In genomic region chr17:41315814-41316430, GRCh38 we compare ENCODE assay signal across 20 cellular contexts. TPM values are rescaled to one million over a fixed set of nuclear protein-coding genes. Genes with fewer than 3 reads are reported as not detected.
DNase-seq lines count a peak whose midpoint lies in the region; ATAC-seq, FAIRE-seq and TF ChIP-seq lines count a peak whose summit lies in the region.
"Had no signal": no experiment of that assay in that cellular context is flagged by ENCODE, and none has a peak within 500 bp of the region (broad histone marks: within the 10 kb centered on the region; RNA-seq: fewer than 3 reads in every experiment).

No MANE protein-coding gene starts in this region.

- no peak overlapping the region for H3K4me2 ChIP-seq in H1 (ENCODE audit: insufficient read depth in 1 of 2, low read depth in 2 of 2, low read length in 2 of 2)
- peak overlapping the region; percentile 28 for H3K4me2 ChIP-seq in osteoblast (ENCODE audit: insufficient read depth, low read length)
- no peak overlapping the region for H3K4me2 ChIP-seq in smooth muscle cell

- H3K4ac ChIP-seq in H1 (replicated peaks; ENCODE audit: insufficient read length, low read depth, low read length) = no peak overlapping the region

- CTCF ChIA-PET in H1 (lab: Charles Lee; ENCODE audit: partially characterized antibody) = interaction anchor here (2.7 kb wide), 1 partner anchor 13 kb away, joined by 9 read pairs; no protein-coding TSS in a partner anchor

- no peaks in the 10 kb centered on the region for H3F3A ChIP-seq in smooth muscle cell (ENCODE audit: low read depth)

- H3K4me1 ChIP-seq in H1 (replicated peaks in 1 of 4; ENCODE audit: control insufficient read depth in 3 of 4, insufficient read depth in 4 of 4, low read length in 3 of 4) (0 out of 7 replicates have a peak, but pooled peaks cover 0 to 2% (median 0%) of the 10 kb centered on the region in 4 experiments), osteoblast (ENCODE audit: insufficient read depth, low read length) (peaks cover 6% of the 10 kb centered on the region), smooth muscle cell (ENCODE audit: low read depth) (no peaks in the 10 kb centered on the region)

- no peak overlapping the region for H3K14ac ChIP-seq in H1 (ENCODE audit: insufficient read length)

- no peak overlapping the region for H2BK12ac ChIP-seq in H1 (ENCODE audit: low read depth, low read length)

- H4K5ac ChIP-seq in H1 (ENCODE audit: insufficient read length, low read depth, low read length) = no peak overlapping the region

- H2AFZ ChIP-seq in H1 (ENCODE audit: low read length) = no peak overlapping the region
- peak overlapping the region; percentile 74 for H2AFZ ChIP-seq in osteoblast (ENCODE audit: low read length)
- no peak overlapping the region for H2AFZ ChIP-seq in smooth muscle cell (ENCODE audit: low read depth)
- H2AFZ ChIP-seq: GM23248 had no signal

- H3K23ac ChIP-seq in H1 (ENCODE audit: insufficient read length) = no peak overlapping the region

- H3K27ac ChIP-seq in H1 (ENCODE audit: low read depth, low read length) (no peak overlapping the region), osteoblast (ENCODE audit: low read depth, low read length) (no peak overlapping the region), smooth muscle cell (ENCODE audit: low read depth) (no peak overlapping the region)
- H3K27ac ChIP-seq: GM23248 had no signal

- H3K79me1 ChIP-seq in H1 (ENCODE audit: low read depth, low read length) = no peaks in the 10 kb centered on the region

- H3K79me2 ChIP-seq in H1 (ENCODE audit: control insufficient read depth in 1 of 2, insufficient read depth in 2 of 2, low read length in 2 of 2) (no peaks in the 10 kb centered on the region), osteoblast (ENCODE audit: insufficient read depth, low read length) (no peaks in the 10 kb centered on the region), smooth muscle cell (ENCODE audit: low read depth) (no peaks in the 10 kb centered on the region)

- no peak overlapping the region for H4K91ac ChIP-seq in H1 (replicated peaks; ENCODE audit: insufficient read length, low read length)

- POLR2A ChIA-PET in H1 (lab: Charles Lee; ENCODE audit: partially characterized antibody) = no interaction called here

- no peak for TF ChIP-seq EP300 in H1 (IDR thresholded peaks at IDR 0.05; ENCODE audit: borderline replicate concordance in 1 of 2, low read depth in 2 of 2, low read length in 2 of 2)

- H2AK5ac ChIP-seq in H1 (ENCODE audit: low read depth, low read length) = no peak overlapping the region

- FAIRE-seq in HTR-8/SVneo (lab: Jason Lieb, UNC) (peak; percentile 52), H1 (lab: Jason Lieb, UNC) (no peak)

- no peak for TF ChIP-seq POLR2A in H1 (IDR thresholded peaks at IDR 0.05; ENCODE audit: control extremely low read depth in 1 of 2, low read depth in 2 of 2, low read length in 2 of 2)

- peak overlapping the region; percentile 48; the same call in 1 of the 2 replicates for H4K8ac ChIP-seq in H1 (ENCODE audit: extremely low read depth, insufficient read depth, low read length)

- no peak overlapping the region for H2BK15ac ChIP-seq in H1 (ENCODE audit: low read length)

- H3K9ac ChIP-seq in H1 (replicated peaks in 1 of 4; ENCODE audit: extremely low read depth in 1 of 4, low read depth in 3 of 4, low read length in 3 of 4) = no peak overlapping the region
- H3K9ac ChIP-seq in smooth muscle cell (ENCODE audit: low read depth) = no peak overlapping the region
- H3K9ac ChIP-seq: GM23248 had no signal

- TF ChIP-seq RAD21 in H1 (IDR thresholded peaks at IDR 0.05 in 1 of 2, conservative IDR thresholded peaks at IDR 0.05 in 1 of 2; ENCODE audit: low read depth in 2 of 2, low read length in 2 of 2) = no peak

- no peak overlapping the region for H2BK5ac ChIP-seq in H1 (ENCODE audit: low read depth, low read length)

- no peak overlapping the region for H3K4me3 ChIP-seq in H1 (ENCODE audit: extremely low read depth in 1 of 4, insufficient read depth in 2 of 4, low read depth in 3 of 4, low read length in 4 of 4)
- H3K4me3 ChIP-seq in osteoblast (ENCODE audit: insufficient read depth, low read length) = peak overlapping the region; percentile 43
- H3K4me3 ChIP-seq in smooth muscle cell = no peak overlapping the region
- H3K4me3 ChIP-seq: GM23248 had no signal

- H3K27me3 ChIP-seq in H1 (replicated peaks in 1 of 4; ENCODE audit: control insufficient read depth in 3 of 4, extremely low read depth in 1 of 4, insufficient read depth in 3 of 4, low read length in 3 of 4) (no peaks in the 10 kb centered on the region), osteoblast (ENCODE audit: insufficient read depth, low read length) (no peaks in the 10 kb centered on the region), smooth muscle cell (ENCODE audit: low read depth) (peaks cover 11% of the 10 kb centered on the region)

- H4K20me1 ChIP-seq in H1 (replicated peaks in 1 of 2; ENCODE audit: control insufficient read depth in 1 of 2, insufficient read depth in 2 of 2, low read length in 2 of 2) = no peaks in the 10 kb centered on the region
- H4K20me1 ChIP-seq in osteoblast (ENCODE audit: insufficient read depth, low read length) = no peaks in the 10 kb centered on the region
- H4K20me1 ChIP-seq in smooth muscle cell (ENCODE audit: low read depth) = no peaks in the 10 kb centered on the region

- no peak overlapping the region for H2BK20ac ChIP-seq in H1 (ENCODE audit: low read length)

- no peak for ATAC-seq in omental fat pad (ENCODE audit: low FRiP score)
- ATAC-seq: Panc1, SK-N-SH treated with all-trans-retinoic acid at 6 μM for 48 hours had no signal

- no peak overlapping the region for H3K56ac ChIP-seq in H1 (replicated peaks; ENCODE audit: insufficient read length, low read depth, low read length)

- 89% methylated on average over 17 of the region's 17 CpGs; no CpG with 5 or more reads in 1 of the 2 experiments for WGBS in H1 (ENCODE audit: extremely low coverage in 1 of 2, insufficient coverage in 1 of 2, insufficient read length in 1 of 2, insufficient replicate concordance in 2 of 2, low coverage in 1 of 2, low lambda C conversion rate in 2 of 2, missing lambda C conversion rate in 1 of 2), 2 experiments
- 89% methylated on average over 17 of the region's 17 CpGs for WGBS in smooth muscle cell (ENCODE audit: low lambda C conversion rate)

- no peak for TF ChIP-seq CTCF in H1 (IDR thresholded peaks at IDR 0.05; ENCODE audit: control extremely low read depth in 1 of 3, insufficient read depth in 1 of 3, low read depth in 1 of 3, low read length in 3 of 3)
- no peak for TF ChIP-seq CTCF in osteoblast (IDR thresholded peaks at IDR 0.05; ENCODE audit: extremely low read depth, low read depth, low read length)
- TF ChIP-seq CTCF in omental fat pad (IDR thresholded peaks at IDR 0.05) = no peak
- TF ChIP-seq CTCF in smooth muscle cell (IDR thresholded peaks at IDR 0.05; ENCODE audit: borderline replicate concordance, insufficient read depth, poor library complexity, severe bottlenecking) = no peak

- no peaks in the 10 kb centered on the region for H3K36me3 ChIP-seq in H1 (ENCODE audit: control insufficient read depth in 2 of 4, insufficient read depth in 4 of 4, low read length in 3 of 4)
- no peaks in the 10 kb centered on the region for H3K36me3 ChIP-seq in osteoblast (ENCODE audit: insufficient read depth, low read length)
- H3K36me3 ChIP-seq in smooth muscle cell (ENCODE audit: low read depth) = no peaks in the 10 kb centered on the region

- H3K18ac ChIP-seq in H1 (ENCODE audit: extremely low read depth, low read length) = no peak overlapping the region

- DNase-seq in NCI-H1092 (lab: John Stamatoyannopoulos, UW) = peak; percentile 33
- no peak for DNase-seq in NCI-H1092 treated with DMSO at 0.1 percent for 48 hours (lab: John Stamatoyannopoulos, UW)
- DNase-seq in HTR-8/SVneo (ENCODE audit: insufficient read length, low spot score) = no peak
- DNase-seq in H1 (ENCODE audit: low read depth in 1 of 2, low spot score in 2 of 2) = no peak
- DNase-seq in osteoblast (ENCODE audit: insufficient read length, low spot score, missing footprints) = no peak
- DNase-seq in HCEC 1CT = no peak
- no peak for DNase-seq in omental fat pad (ENCODE audit: low spot score)
- DNase-seq in smooth muscle cell (lab: John Stamatoyannopoulos, UW; ENCODE audit: unreplicated experiment) = no peak
- DNase-seq: C1 segment of cervical spinal cord, GF-D8, GM23248, Karpas-422, NCI-H1436, NCI-H2029 treated with DMSO at 0.1 percent for 48 hours, NCI-H226, NCI-H526, SHP77 had no signal

- no peak overlapping the region for H2BK120ac ChIP-seq in H1 (replicated peaks; ENCODE audit: low read depth, low read length)

- H3K23me2 ChIP-seq in H1 (ENCODE audit: low read depth, low read length) = no peaks in the 10 kb centered on the region

- H3K9me3 ChIP-seq in H1 (ENCODE audit: insufficient read depth in 2 of 2, low read depth in 1 of 2, low read length in 1 of 2) (0 out of 4 replicates have a peak, but pooled peaks cover 0 to 5% of the 10 kb centered on the region in 2 experiments), osteoblast (ENCODE audit: low read depth, low read length) (no peaks in the 10 kb centered on the region), smooth muscle cell (replicated peaks; ENCODE audit: low read depth) (no peaks in the 10 kb centered on the region)

RNA-seq across cellular contexts. Expression of gene KRTAP17-1, which starts 0.4 kb away (rescaled TPM):
- total RNA-seq in H1 (2021; fragmentation: NEBNext Ultra II Directional; extraction: Animal tissue kit (Norgen Biotek cat#: 25700)) = not detected in 2 replicates
- not detected in 2 replicates for polyA plus RNA-seq in H1 (2011; rRNA removed)
- polyA plus RNA-seq in H1 (2011; cell fraction: cytosol; rRNA removed) = not detected
- not detected for polyA plus RNA-seq in H1 (2011; cell fraction: nucleus; rRNA removed)
- polyA plus RNA-seq in H1 (2012, experiment 1 of 2) = not detected in 4 replicates
- polyA plus RNA-seq in H1 (2012, experiment 2 of 2) = not detected
- polyA plus RNA-seq in H1 (2013, experiment 1 of 2) = not detected
- polyA plus RNA-seq in H1 (2013, experiment 2 of 2) = not detected
- polyA minus RNA-seq in H1 (2011; rRNA and poly(A)+ RNA removed) = not detected in 2 replicates
- polyA minus RNA-seq in H1 (2011; cell fraction: cytosol; rRNA and poly(A)+ RNA removed) = not detected
- not detected for polyA minus RNA-seq in H1 (2011; cell fraction: nucleus; rRNA and poly(A)+ RNA removed)
- total RNA-seq in osteoblast = not detected in 2 replicates
- total RNA-seq in omental fat pad = not detected
- total RNA-seq in smooth muscle cell = not detected in 2 replicates
- not detected in 2 replicates for polyA plus RNA-seq in smooth muscle cell
- total RNA-seq: A172, GM23248 had no signal
- polyA plus RNA-seq: GM23248 had no signal

RNA-seq across cellular contexts. Expression of gene KRTAP16-1, which starts 6.8 kb away (rescaled TPM):
- total RNA-seq in H1 (2021; fragmentation: NEBNext Ultra II Directional; extraction: Animal tissue kit (Norgen Biotek cat#: 25700)) = not detected in 2 replicates
- not detected in 2 replicates for polyA plus RNA-seq in H1 (2011; rRNA removed)
- not detected for polyA plus RNA-seq in H1 (2011; cell fraction: cytosol; rRNA removed)
- not detected for polyA plus RNA-seq in H1 (2011; cell fraction: nucleus; rRNA removed)
- not detected in 4 replicates for polyA plus RNA-seq in H1 (2012, experiment 1 of 2)
- polyA plus RNA-seq in H1 (2012, experiment 2 of 2) = not detected
- polyA plus RNA-seq in H1 (2013, experiment 1 of 2) = not detected
- not detected for polyA plus RNA-seq in H1 (2013, experiment 2 of 2)
- polyA minus RNA-seq in H1 (2011; rRNA and poly(A)+ RNA removed) = not detected in 2 replicates
- polyA minus RNA-seq in H1 (2011; cell fraction: cytosol; rRNA and poly(A)+ RNA removed) = not detected
- not detected for polyA minus RNA-seq in H1 (2011; cell fraction: nucleus; rRNA and poly(A)+ RNA removed)
- not detected in 2 replicates for total RNA-seq in osteoblast
- total RNA-seq in omental fat pad = not detected
- total RNA-seq in smooth muscle cell = not detected in 2 replicates
- polyA plus RNA-seq in smooth muscle cell = not detected in 2 replicates
- total RNA-seq: A172, GM23248 had no signal
- polyA plus RNA-seq: GM23248 had no signal

RNA-seq across cellular contexts. Expression of gene KRTAP29-1, which starts 13.3 kb away (rescaled TPM):
- not detected in 2 replicates for total RNA-seq in H1 (2021; fragmentation: NEBNext Ultra II Directional; extraction: Animal tissue kit (Norgen Biotek cat#: 25700))
- polyA plus RNA-seq in H1 (2011; rRNA removed) (not detected in 2 replicates), smooth muscle cell (not detected in 2 replicates)
- polyA plus RNA-seq in H1 (2011; cell fraction: cytosol; rRNA removed) = not detected
- polyA plus RNA-seq in H1 (2011; cell fraction: nucleus; rRNA removed) = not detected
- not detected in 4 replicates for polyA plus RNA-seq in H1 (2012, experiment 1 of 2)
- not detected for polyA plus RNA-seq in H1 (2012, experiment 2 of 2)
- polyA plus RNA-seq in H1 (2013, experiment 1 of 2) = not detected
- not detected for polyA plus RNA-seq in H1 (2013, experiment 2 of 2)
- not detected in 2 replicates for polyA minus RNA-seq in H1 (2011; rRNA and poly(A)+ RNA removed)
- not detected for polyA minus RNA-seq in H1 (2011; cell fraction: cytosol; rRNA and poly(A)+ RNA removed)
- polyA minus RNA-seq in H1 (2011; cell fraction: nucleus; rRNA and poly(A)+ RNA removed) = not detected
- total RNA-seq in osteoblast (not detected in 2 replicates), omental fat pad (not detected), smooth muscle cell (not detected in 2 replicates)
- total RNA-seq: GM23248 had no signal
- polyA plus RNA-seq: GM23248 had no signal

RNA-seq across cellular contexts. Expression of gene KRT33A, which starts 34.7 kb away (rescaled TPM):
- not detected in 2 replicates for total RNA-seq in H1 (2021; fragmentation: NEBNext Ultra II Directional; extraction: Animal tissue kit (Norgen Biotek cat#: 25700))
- not detected in 2 replicates for polyA plus RNA-seq in H1 (2011; rRNA removed)
- not detected for polyA plus RNA-seq in H1 (2011; cell fraction: cytosol; rRNA removed)
- polyA plus RNA-seq in H1 (2011; cell fraction: nucleus; rRNA removed) = not detected
- not detected in 4 replicates for polyA plus RNA-seq in H1 (2012, experiment 1 of 2)
- polyA plus RNA-seq in H1 (2012, experiment 2 of 2) = not detected
- polyA plus RNA-seq in H1 (2013, experiment 1 of 2) = not detected
- polyA plus RNA-seq in H1 (2013, experiment 2 of 2) = not detected
- not detected in 2 replicates for polyA minus RNA-seq in H1 (2011; rRNA and poly(A)+ RNA removed)
- polyA minus RNA-seq in H1 (2011; cell fraction: cytosol; rRNA and poly(A)+ RNA removed) = not detected
- polyA minus RNA-seq in H1 (2011; cell fraction: nucleus; rRNA and poly(A)+ RNA removed) = not detected
- total RNA-seq in osteoblast = not detected in 2 replicates
- not detected for total RNA-seq in omental fat pad
- total RNA-seq in smooth muscle cell = 0.09 TPM in 1 of 2 replicates, not detected in the other
- not detected in 2 replicates for polyA plus RNA-seq in smooth muscle cell
- total RNA-seq: A172, GM23248 had no signal
- polyA plus RNA-seq: GM23248 had no signal

RNA-seq across cellular contexts. Expression of gene KRTAP9-7, which starts 40.4 kb away (rescaled TPM):
- not detected in 2 replicates for total RNA-seq in H1 (2021; fragmentation: NEBNext Ultra II Directional; extraction: Animal tissue kit (Norgen Biotek cat#: 25700))
- polyA plus RNA-seq in H1 (2011; rRNA removed) (not detected in 2 replicates), smooth muscle cell (not detected in 2 replicates)
- polyA plus RNA-seq in H1 (2011; cell fraction: cytosol; rRNA removed) = not detected
- polyA plus RNA-seq in H1 (2011; cell fraction: nucleus; rRNA removed) = not detected
- polyA plus RNA-seq in H1 (2012, experiment 1 of 2) = not detected in 4 replicates
- polyA plus RNA-seq in H1 (2012, experiment 2 of 2) = not detected
- not detected for polyA plus RNA-seq in H1 (2013, experiment 1 of 2)
- not detected for polyA plus RNA-seq in H1 (2013, experiment 2 of 2)
- not detected in 2 replicates for polyA minus RNA-seq in H1 (2011; rRNA and poly(A)+ RNA removed)
- polyA minus RNA-seq in H1 (2011; cell fraction: cytosol; rRNA and poly(A)+ RNA removed) = not detected
- polyA minus RNA-seq in H1 (2011; cell fraction: nucleus; rRNA and poly(A)+ RNA removed) = not detected
- total RNA-seq in osteoblast (not detected in 2 replicates), omental fat pad (not detected), smooth muscle cell (not detected in 2 replicates)
- total RNA-seq: A172, GM23248 had no signal
- polyA plus RNA-seq: GM23248 had no signal
